ENCODE assay signal across 21 cellular contexts in the genomic region with DNA sequence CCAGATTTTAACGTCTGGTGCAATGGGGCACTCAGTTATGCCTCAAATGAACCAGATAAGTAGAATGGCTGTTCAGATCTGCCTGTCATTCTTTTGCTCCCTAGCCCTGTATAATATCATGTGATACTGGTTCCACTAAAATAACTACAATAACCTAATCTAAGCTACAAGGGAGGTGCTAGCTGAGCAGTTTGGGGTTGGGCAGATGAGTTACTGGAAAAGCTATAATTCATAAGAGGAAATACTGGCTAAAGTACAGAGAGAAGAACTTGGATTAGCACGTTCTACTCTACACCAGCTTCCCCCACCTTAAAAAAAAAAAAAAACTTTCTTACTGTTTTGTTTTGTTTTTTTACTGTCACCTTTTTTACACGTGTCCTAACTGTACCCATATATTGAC.
DNase-seq lines count a peak whose midpoint lies in the region; ATAC-seq and TF ChIP-seq lines count a peak whose summit lies in the region.
"Had no signal": no experiment of that assay in that cellular context is flagged by ENCODE, and none has a peak within 500 bp of the region (broad histone marks: within the 10 kb centered on the region; RNA-seq: fewer than 3 reads in every experiment).

No MANE protein-coding gene starts in this region.

- CTCF ChIA-PET in IMR-90 (lab: Yijun Ruan, JAX): interaction anchor here (0.6 kb wide), 1 partner anchor 16 kb away, joined by 4 read pairs; no protein-coding TSS in a partner anchor

- H2BK120ac ChIP-seq in IMR-90 (ENCODE audit: low read depth, low read length): no peak overlapping the region

- H2BK15ac ChIP-seq in IMR-90 (ENCODE audit: low read depth, low read length): 0 out of 3 replicates have a peak overlapping the region, but pooled peaks have one; percentile 77

- H3K9me3 ChIP-seq in IMR-90 (ENCODE audit: control insufficient read depth, insufficient read depth, low read length): no peaks in the 10 kb centered on the region
- no peaks in the 10 kb centered on the region for H3K9me3 ChIP-seq in mucosa of descending colon
- H3K9me3 ChIP-seq: BE2C, BLaER1 had no signal

- no peak overlapping the region for H2BK5ac ChIP-seq in IMR-90 (ENCODE audit: low read depth, low read length, poor library complexity, severe bottlenecking)

- no peak overlapping the region for H3K14ac ChIP-seq in IMR-90 (replicated peaks; ENCODE audit: low read depth, low read length)

- WGBS in IMR-90 (ENCODE audit: extremely low coverage in 2 of 2, insufficient read length in 1 of 2), 2 experiments: no CpG with 5 or more reads among the region's 3 CpGs

- dilution Hi-C loops in IMR-90 (cut with HindIII; ENCODE audit: low sequenced_read_pairs, unreplicated experiment): no loop called here

- H2AFZ ChIP-seq in IMR-90 (replicated peaks; ENCODE audit: low read length, poor library complexity): no peak overlapping the region

- no peaks in the 10 kb centered on the region for H3K27me3 ChIP-seq in IMR-90 (ENCODE audit: control insufficient read depth, insufficient read depth, low read length)
- H3K27me3 ChIP-seq: BE2C, BLaER1 had no signal

- no peak overlapping the region for H2AK9ac ChIP-seq in IMR-90 (replicated peaks; ENCODE audit: low read depth, low read length, poor library complexity)

- peaks cover 8% of the 10 kb centered on the region; the same call in 1 of the 2 replicates for H3K9me1 ChIP-seq in IMR-90 (ENCODE audit: insufficient read depth, low read length)

- H3K23ac ChIP-seq in IMR-90 (ENCODE audit: low read depth, low read length): no peak overlapping the region

- peak overlapping the region; percentile 44; the same call in 1 of the 2 replicates for H2AK5ac ChIP-seq in IMR-90 (ENCODE audit: low read depth, low read length)

- no peak overlapping the region for H4K91ac ChIP-seq in IMR-90 (ENCODE audit: insufficient read depth, low read depth, low read length)

- no peak overlapping the region for H3K18ac ChIP-seq in IMR-90 (ENCODE audit: low read depth, low read length)

- no peak overlapping the region for H4K8ac ChIP-seq in IMR-90 (ENCODE audit: low read depth in 2 of 2, low read length in 2 of 2)

- H3K4me1 ChIP-seq in IMR-90 (ENCODE audit: control insufficient read depth, insufficient read depth, low read length) (peaks cover 12% of the 10 kb centered on the region), mucosa of descending colon (ENCODE audit: low read depth) (no peaks in the 10 kb centered on the region)
- H3K4me1 ChIP-seq: BE2C had no signal

- POLR2A ChIA-PET in IMR-90 (lab: Charles Lee; ENCODE audit: unreplicated experiment): no interaction called here

- no peak overlapping the region for H3K9ac ChIP-seq in IMR-90 (ENCODE audit: low read depth, low read length)
- H3K9ac ChIP-seq: BLaER1 had no signal

- H3K36me3 ChIP-seq in IMR-90 (ENCODE audit: control insufficient read depth, insufficient read depth, low read length) (0 out of 2 replicates have a peak, but pooled peaks cover 2% of the 10 kb centered on the region), mucosa of descending colon (ENCODE audit: low read depth) (no peaks in the 10 kb centered on the region)
- H3K36me3 ChIP-seq: BE2C, BLaER1 had no signal

- no peak for ATAC-seq in IMR-90 (ENCODE audit: low read depth)
- peak; percentile 49 for ATAC-seq in esophagus mucosa
- ATAC-seq in mucosa of descending colon: peak; percentile 87
- no peak for ATAC-seq in GM18511 (IDR thresholded peaks at IDR 0.05; ENCODE audit: unreplicated experiment)
- ATAC-seq: GM12878 had no signal

- no peak for TF ChIP-seq POLR2A in IMR-90 (IDR thresholded peaks at IDR 0.05; ENCODE audit: low read depth, low read length)

- H2BK20ac ChIP-seq in IMR-90 (ENCODE audit: low read depth, low read length): peak overlapping the region; percentile 42; the same call in 1 of the 2 replicates

- no peak overlapping the region for H3K4me2 ChIP-seq in IMR-90 (ENCODE audit: low read depth, low read length)

- H4K20me1 ChIP-seq in IMR-90 (ENCODE audit: insufficient read depth, low read length): no peaks in the 10 kb centered on the region
- H4K20me1 ChIP-seq: BLaER1 had no signal

- no peak overlapping the region for H4K5ac ChIP-seq in IMR-90 (ENCODE audit: low read depth, low read length)

- intact Hi-C loops in IMR-90 (cut with micrococcal nuclease) (loop anchor here (5.0 kb wide), 1 partner anchor 183 kb away; a partner anchor contains a TSS), mucosa of descending colon (cut with DNase I, micrococcal nuclease) (no loop called here)

- no TSS peak for BruUV-seq in IMR-90 (replicated peaks; lab: Mats Ljungman, UMichigan)

- DNase-seq in IMR-90 (no peak), mucosa of descending colon (peak in 1 of 3 donors; percentile 23), NCI-H146 treated with DMSO at 0.1 percent for 48 hours (lab: John Stamatoyannopoulos, UW; ENCODE audit: unreplicated experiment) (no peak)
- DNase-seq: 8988T; ACHN; BE2C; C1 segment of cervical spinal cord; CD4-positive, alpha-beta memory T cell; CD4-positive, CD25-positive, alpha-beta regulatory T cell; CD8-positive, alpha-beta memory T cell; COR-L47; DMS 273 treated with DMSO at 0.1 percent for 48 hours; DMS153; DMS53; DND-41; EL; GDM1 had no signal

- no peak overlapping the region for H3K4me3 ChIP-seq in IMR-90 (ENCODE audit: insufficient read depth, low read depth, low read length)
- no peak overlapping the region for H3K4me3 ChIP-seq in mucosa of descending colon
- H3K4me3 ChIP-seq: BLaER1, GM12878 had no signal

- in situ Hi-C loops in IMR-90 (cut with MboI; ENCODE audit: low sequenced_read_pairs): no loop called here

- TF ChIP-seq RAD21 in IMR-90 (IDR thresholded peaks at IDR 0.05; ENCODE audit: low read length): no peak

- no peak for TF ChIP-seq CTCF in IMR-90 (conservative IDR thresholded peaks at IDR 0.05; ENCODE audit: low read depth, low read length)
- TF ChIP-seq CTCF in mucosa of descending colon (IDR thresholded peaks at IDR 0.05): no peak

- H3K56ac ChIP-seq in IMR-90 (ENCODE audit: extremely low read depth, insufficient read depth, low read length): no peak overlapping the region

- H3K27ac ChIP-seq in IMR-90 (ENCODE audit: insufficient read depth, low read length): no peak overlapping the region
- H3K27ac ChIP-seq: BLaER1 had no signal

- H3K79me1 ChIP-seq in IMR-90 (ENCODE audit: low read depth in 1 of 2, low read length in 2 of 2): no peaks in the 10 kb centered on the region

- no peak overlapping the region for H3K4ac ChIP-seq in IMR-90 (ENCODE audit: low read depth, low read length)

TF ChIP-seq in IMR-90, 13 proteins besides CTCF, POLR2A, EP300 and RAD21:
- TF ChIP-seq MXI1 (IDR thresholded peaks at IDR 0.05; ENCODE audit: borderline replicate concordance, low read depth, low read length) (no peak), BHLHE40 (IDR thresholded peaks at IDR 0.05; ENCODE audit: low read depth, low read length) (no peak), NFE2L2 (IDR thresholded peaks at IDR 0.05; ENCODE audit: low read depth, low read length) (no peak), RFX5 (IDR thresholded peaks at IDR 0.05; ENCODE audit: low read depth, low read length) (no peak), RCOR1 (IDR thresholded peaks at IDR 0.05; ENCODE audit: insufficient replicate concordance, low read length) (no peak), FOS (IDR thresholded peaks at IDR 0.05; ENCODE audit: low read depth, low read length) (no peak), CHD1 (IDR thresholded peaks at IDR 0.05; ENCODE audit: low read depth, low read length) (no peak), CEBPB (IDR thresholded peaks at IDR 0.05; ENCODE audit: low read depth, low read length) (no peak), MAZ (IDR thresholded peaks at IDR 0.05; ENCODE audit: borderline replicate concordance, low read depth, low read length) (no peak), SMC3 (IDR thresholded peaks at IDR 0.05; ENCODE audit: low read depth, low read length) (no peak), MAFK (IDR thresholded peaks at IDR 0.05; ENCODE audit: low read depth, low read length) (no peak)
- TF ChIP-seq, protein P1, sequence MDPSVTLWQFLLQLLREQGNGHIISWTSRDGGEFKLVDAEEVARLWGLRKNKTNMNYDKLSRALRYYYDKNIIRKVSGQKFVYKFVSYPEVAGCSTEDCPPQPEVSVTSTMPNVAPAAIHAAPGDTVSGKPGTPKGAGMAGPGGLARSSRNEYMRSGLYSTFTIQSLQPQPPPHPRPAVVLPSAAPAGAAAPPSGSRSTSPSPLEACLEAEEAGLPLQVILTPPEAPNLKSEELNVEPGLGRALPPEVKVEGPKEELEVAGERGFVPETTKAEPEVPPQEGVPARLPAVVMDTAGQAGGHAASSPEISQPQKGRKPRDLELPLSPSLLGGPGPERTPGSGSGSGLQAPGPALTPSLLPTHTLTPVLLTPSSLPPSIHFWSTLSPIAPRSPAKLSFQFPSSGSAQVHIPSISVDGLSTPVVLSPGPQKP (IDR thresholded peaks at IDR 0.05; ENCODE audit: borderline replicate concordance, low read depth, low read length): no peak
- TF ChIP-seq, protein P2, sequence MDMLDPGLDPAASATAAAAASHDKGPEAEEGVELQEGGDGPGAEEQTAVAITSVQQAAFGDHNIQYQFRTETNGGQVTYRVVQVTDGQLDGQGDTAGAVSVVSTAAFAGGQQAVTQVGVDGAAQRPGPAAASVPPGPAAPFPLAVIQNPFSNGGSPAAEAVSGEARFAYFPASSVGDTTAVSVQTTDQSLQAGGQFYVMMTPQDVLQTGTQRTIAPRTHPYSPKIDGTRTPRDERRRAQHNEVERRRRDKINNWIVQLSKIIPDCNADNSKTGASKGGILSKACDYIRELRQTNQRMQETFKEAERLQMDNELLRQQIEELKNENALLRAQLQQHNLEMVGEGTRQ (IDR thresholded peaks at IDR 0.05; ENCODE audit: low read depth, low read length): no peak

Comparison
In these comparisons a context has a peak if more than half of its experiments do, and no peak if none do; other contexts are left out.
1. ATAC-seq: peak in esophagus mucosa (single experiment) and mucosa of descending colon (single experiment); none in IMR-90 (single experiment) and GM18511 (single experiment).